Comparison of ENCODE assay signal across 1 cellular context in genomic region chr17:74442670-74443515, GRCh38.
TF ChIP-seq lines count a peak whose summit lies in the region.

No MANE protein-coding gene starts in this region.

TF ChIP-seq in HepG2, 621 proteins besides CTCF, POLR2A, EP300 and RAD21 (continued from another document and continues in another):
- TF ChIP-seq FOXC1 (CRISPR knock-in tag; IDR thresholded peaks at IDR 0.05; ENCODE audit: borderline replicate concordance) (peak; percentile 74; the same call in 1 of the 2 replicates), MED1 (CRISPR knock-in tag; IDR thresholded peaks at IDR 0.05) (peak; percentile 98), CBX5 (CRISPR knock-in tag; IDR thresholded peaks at IDR 0.05; ENCODE audit: borderline replicate concordance) (peak; percentile 66; the same call in 1 of the 2 replicates), BHLHE40 (IDR thresholded peaks at IDR 0.05; ENCODE audit: low read length) (peak; percentile 85), ZC3H13 (CRISPR knock-in tag; IDR thresholded peaks at IDR 0.05) (peak; percentile 99), XBP1 (CRISPR knock-in tag; IDR thresholded peaks at IDR 0.05) (peak; percentile 61; the same call in 1 of the 2 replicates), STAT6 (CRISPR knock-in tag; IDR thresholded peaks at IDR 0.05; ENCODE audit: borderline replicate concordance) (no peak; the same call in 1 of the 2 replicates), EED (CRISPR knock-in tag; IDR thresholded peaks at IDR 0.05) (no peak), ZNF512 (CRISPR knock-in tag; IDR thresholded peaks at IDR 0.05) (no peak), ZNF17 (CRISPR knock-in tag; IDR thresholded peaks at IDR 0.05) (no peak), ZKSCAN8 (CRISPR knock-in tag; IDR thresholded peaks at IDR 0.05; ENCODE audit: borderline replicate concordance) (peak; percentile 95), ZSCAN25 (CRISPR knock-in tag; IDR thresholded peaks at IDR 0.05) (peak; percentile 93), ZNF780A (CRISPR knock-in tag; IDR thresholded peaks at IDR 0.05) (no peak), FOSL1 (CRISPR knock-in tag; IDR thresholded peaks at IDR 0.05; ENCODE audit: borderline replicate concordance) (peak; percentile 18; the same call in 1 of the 2 replicates), PRDM10 (CRISPR knock-in tag; IDR thresholded peaks at IDR 0.05; ENCODE audit: low read depth) (peak; percentile 83; the same call in 1 of the 2 replicates), RFX1 (IDR thresholded peaks at IDR 0.05) (no peak), SIX1 (CRISPR knock-in tag; IDR thresholded peaks at IDR 0.05; ENCODE audit: borderline replicate concordance) (peak; percentile 92), IKZF1 (IDR thresholded peaks at IDR 0.05) (no peak), KDM3A (CRISPR knock-in tag; IDR thresholded peaks at IDR 0.05; ENCODE audit: low read depth) (peak; percentile 96), ETV6 (CRISPR knock-in tag; conservative IDR thresholded peaks at IDR 0.05) (peak; percentile 79), NFAT5 (CRISPR knock-in tag; IDR thresholded peaks at IDR 0.05) (peak; percentile 39; the same call in 1 of the 2 replicates), ZNF263 (CRISPR knock-in tag; IDR thresholded peaks at IDR 0.05) (peak; percentile 34; the same call in 1 of the 2 replicates), NFATC3 (CRISPR knock-in tag; IDR thresholded peaks at IDR 0.05) (peak; percentile 99), PHF21A (CRISPR knock-in tag; IDR thresholded peaks at IDR 0.05) (peak; percentile 98), ZNF3 (CRISPR knock-in tag; IDR thresholded peaks at IDR 0.05) (no peak), EHMT2 (IDR thresholded peaks at IDR 0.05; ENCODE audit: borderline replicate concordance, low read depth, low read length) (no peak; the same call in 1 of the 2 replicates), SIN3A (IDR thresholded peaks at IDR 0.05; ENCODE audit: borderline replicate concordance, low read depth, low read length) (peak; percentile 93), SATB2 (CRISPR knock-in tag; IDR thresholded peaks at IDR 0.05) (peak; percentile 76; the same call in 1 of the 2 replicates), ARNT (IDR thresholded peaks at IDR 0.05) (no peak), ZFP82 (CRISPR knock-in tag; IDR thresholded peaks at IDR 0.05; ENCODE audit: borderline replicate concordance) (no peak; the same call in 1 of the 2 replicates), KDM5B (CRISPR knock-in tag; IDR thresholded peaks at IDR 0.05; ENCODE audit: borderline replicate concordance) (no peak; the same call in 1 of the 2 replicates), TEAD3 (CRISPR knock-in tag; optimal IDR thresholded peaks at IDR 0.05; ENCODE audit: borderline replicate concordance) (peak; percentile 91), NR3C1 (CRISPR knock-in tag; IDR thresholded peaks at IDR 0.05) (no peak), MATR3 (CRISPR knock-in tag; IDR thresholded peaks at IDR 0.05) (no peak), ZNF619 (CRISPR knock-in tag; IDR thresholded peaks at IDR 0.05) (peak; percentile 84; the same call in 1 of the 2 replicates), ZNF367 (CRISPR knock-in tag; IDR thresholded peaks at IDR 0.05; ENCODE audit: borderline replicate concordance) (no peak), SNRNP70 (IDR thresholded peaks at IDR 0.05; ENCODE audit: low read depth, low read length) (no peak), ELF3 (CRISPR knock-in tag; IDR thresholded peaks at IDR 0.05) (peak; percentile 91), ZNF256 (CRISPR knock-in tag; conservative IDR thresholded peaks at IDR 0.05) (peak; percentile 77; the same call in 1 of the 2 replicates), ZNF614 (CRISPR knock-in tag; IDR thresholded peaks at IDR 0.05; ENCODE audit: borderline replicate concordance) (peak; percentile 70), SMARCE1 (IDR thresholded peaks at IDR 0.05; ENCODE audit: borderline replicate concordance) (no peak)
- TF ChIP-seq, protein P1, sequence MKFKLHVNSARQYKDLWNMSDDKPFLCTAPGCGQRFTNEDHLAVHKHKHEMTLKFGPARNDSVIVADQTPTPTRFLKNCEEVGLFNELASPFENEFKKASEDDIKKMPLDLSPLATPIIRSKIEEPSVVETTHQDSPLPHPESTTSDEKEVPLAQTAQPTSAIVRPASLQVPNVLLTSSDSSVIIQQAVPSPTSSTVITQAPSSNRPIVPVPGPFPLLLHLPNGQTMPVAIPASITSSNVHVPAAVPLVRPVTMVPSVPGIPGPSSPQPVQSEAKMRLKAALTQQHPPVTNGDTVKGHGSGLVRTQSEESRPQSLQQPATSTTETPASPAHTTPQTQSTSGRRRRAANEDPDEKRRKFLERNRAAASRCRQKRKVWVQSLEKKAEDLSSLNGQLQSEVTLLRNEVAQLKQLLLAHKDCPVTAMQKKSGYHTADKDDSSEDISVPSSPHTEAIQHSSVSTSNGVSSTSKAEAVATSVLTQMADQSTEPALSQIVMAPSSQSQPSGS (CRISPR knock-in tag; IDR thresholded peaks at IDR 0.05) = peak; percentile 84; the same call in 1 of the 2 replicates
- TF ChIP-seq, protein P2, sequence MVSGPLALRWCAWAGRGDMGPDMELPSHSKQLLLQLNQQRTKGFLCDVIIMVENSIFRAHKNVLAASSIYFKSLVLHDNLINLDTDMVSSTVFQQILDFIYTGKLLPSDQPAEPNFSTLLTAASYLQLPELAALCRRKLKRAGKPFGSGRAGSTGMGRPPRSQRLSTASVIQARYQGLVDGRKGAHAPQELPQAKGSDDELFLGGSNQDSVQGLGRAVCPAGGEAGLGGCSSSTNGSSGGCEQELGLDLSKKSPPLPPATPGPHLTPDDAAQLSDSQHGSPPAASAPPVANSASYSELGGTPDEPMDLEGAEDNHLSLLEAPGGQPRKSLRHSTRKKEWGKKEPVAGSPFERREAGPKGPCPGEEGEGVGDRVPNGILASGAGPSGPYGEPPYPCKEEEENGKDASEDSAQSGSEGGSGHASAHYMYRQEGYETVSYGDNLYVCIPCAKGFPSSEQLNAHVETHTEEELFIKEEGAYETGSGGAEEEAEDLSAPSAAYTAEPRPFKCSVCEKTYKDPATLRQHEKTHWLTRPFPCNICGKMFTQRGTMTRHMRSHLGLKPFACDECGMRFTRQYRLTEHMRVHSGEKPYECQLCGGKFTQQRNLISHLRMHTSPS (CRISPR knock-in tag; IDR thresholded peaks at IDR 0.05; ENCODE audit: low read depth) = peak; percentile 87; the same call in 1 of the 2 replicates
- TF ChIP-seq, protein P3, sequence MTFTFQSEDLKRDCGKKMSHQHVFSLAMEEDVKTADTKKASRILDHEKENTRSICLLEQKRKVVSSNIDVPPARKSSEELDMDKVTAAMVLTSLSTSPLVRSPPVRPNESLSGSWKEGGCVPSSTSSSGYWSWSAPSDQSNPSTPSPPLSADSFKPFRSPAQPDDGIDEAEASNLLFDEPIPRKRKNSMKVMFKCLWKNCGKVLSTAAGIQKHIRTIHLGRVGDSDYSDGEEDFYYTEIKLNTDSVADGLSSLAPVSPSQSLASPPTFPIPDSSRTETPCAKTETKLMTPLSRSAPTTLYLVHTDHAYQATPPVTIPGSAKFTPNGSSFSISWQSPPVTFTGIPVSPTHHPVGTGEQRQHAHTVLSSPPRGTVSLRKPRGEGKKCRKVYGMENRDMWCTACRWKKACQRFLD (CRISPR knock-in tag; IDR thresholded peaks at IDR 0.05; ENCODE audit: borderline replicate concordance) = peak; percentile 74
- TF ChIP-seq, protein P4, sequence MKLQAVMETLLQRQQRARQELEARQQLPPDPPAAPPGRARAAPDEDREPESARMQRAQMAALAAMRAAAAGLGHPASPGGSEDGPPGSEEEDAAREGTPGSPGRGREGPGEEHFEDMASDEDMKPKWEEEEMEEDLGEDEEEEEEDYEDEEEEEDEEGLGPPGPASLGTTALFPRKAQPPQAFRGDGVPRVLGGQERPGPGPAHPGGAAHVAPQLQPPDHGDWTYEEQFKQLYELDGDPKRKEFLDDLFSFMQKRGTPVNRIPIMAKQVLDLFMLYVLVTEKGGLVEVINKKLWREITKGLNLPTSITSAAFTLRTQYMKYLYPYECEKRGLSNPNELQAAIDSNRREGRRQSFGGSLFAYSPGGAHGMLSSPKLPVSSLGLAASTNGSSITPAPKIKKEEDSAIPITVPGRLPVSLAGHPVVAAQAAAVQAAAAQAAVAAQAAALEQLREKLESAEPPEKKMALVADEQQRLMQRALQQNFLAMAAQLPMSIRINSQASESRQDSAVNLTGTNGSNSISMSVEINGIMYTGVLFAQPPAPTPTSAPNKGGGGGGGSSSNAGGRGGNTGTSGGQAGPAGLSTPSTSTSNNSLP (IDR thresholded peaks at IDR 0.05; ENCODE audit: low read depth, low read length) = peak; percentile 76
